In genomic region chr2:43995733-43996533, GRCh38 we compare ENCODE assay signal across 1 cellular context.
TF ChIP-seq lines count a peak whose summit lies in the region.

Gene LRPPRC (minus strand): TSS chr2:43995989. CDS start chr2:43995947, 42 bp downstream.

TF ChIP-seq in IMR-90, 13 proteins besides CTCF, POLR2A, EP300 and RAD21 (continued from another document):
- no peak for TF ChIP-seq ELK1 (IDR thresholded peaks at IDR 0.05; ENCODE audit: borderline replicate concordance, low read depth, low read length)
- no peak for TF ChIP-seq NFE2L2 (IDR thresholded peaks at IDR 0.05; ENCODE audit: low read depth, low read length)
- TF ChIP-seq CHD1 (IDR thresholded peaks at IDR 0.05; ENCODE audit: low read depth, low read length): peak; percentile 100; the same call in 1 of the 2 replicates
- TF ChIP-seq MXI1 (IDR thresholded peaks at IDR 0.05; ENCODE audit: borderline replicate concordance, low read depth, low read length): peak; percentile 97
- TF ChIP-seq BHLHE40 (IDR thresholded peaks at IDR 0.05; ENCODE audit: low read depth, low read length): peak; percentile 99
- TF ChIP-seq MAZ (IDR thresholded peaks at IDR 0.05; ENCODE audit: borderline replicate concordance, low read depth, low read length): no peak; the same call in 1 of the 2 replicates
